In the genomic region with DNA sequence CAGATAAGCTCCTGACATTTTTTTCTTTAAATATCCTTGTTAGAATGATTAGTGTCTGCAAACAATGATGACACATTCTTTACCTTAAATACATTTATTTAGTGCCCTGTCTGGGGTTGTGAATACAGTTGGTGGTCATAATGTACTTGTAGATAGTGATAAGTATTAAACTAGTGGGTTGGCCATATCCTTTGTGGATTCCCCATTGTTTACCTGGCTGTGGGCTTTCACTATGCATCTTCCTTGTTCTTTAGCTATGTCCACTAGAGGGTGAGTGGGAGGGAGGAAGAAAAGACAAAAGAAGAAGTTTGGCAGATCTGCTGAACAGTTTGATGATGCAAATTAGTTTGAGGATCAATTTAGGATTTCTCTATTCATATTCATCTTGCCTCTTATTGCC, we compare ENCODE assay signal across 1 cellular context.
TF ChIP-seq lines count a peak whose summit lies in the region.

No MANE protein-coding gene starts in this region.

TF ChIP-seq in H1, 55 proteins besides CTCF, POLR2A, EP300 and RAD21:
- TF ChIP-seq NANOG (IDR thresholded peaks at IDR 0.05; ENCODE audit: insufficient read depth, low read depth, low read length, poor library complexity, severe bottlenecking) = no peak
- no peak for TF ChIP-seq HDAC6 (IDR thresholded peaks at IDR 0.05; ENCODE audit: low read depth, low read length)
- TF ChIP-seq CBX8 (IDR thresholded peaks at IDR 0.05; ENCODE audit: borderline replicate concordance, low read depth, low read length) = no peak
- TF ChIP-seq SIX5 (IDR thresholded peaks at IDR 0.05; ENCODE audit: low read depth, low read length) = no peak
- no peak for TF ChIP-seq FOSL1 (IDR thresholded peaks at IDR 0.05; ENCODE audit: insufficient read depth, low read depth, low read length)
- TF ChIP-seq SP4 (IDR thresholded peaks at IDR 0.05; ENCODE audit: low read length) = no peak
